ENCODE assay signal across 1 cellular context in genomic region chr7:107890493-107890961, GRCh38.
TF ChIP-seq lines count a peak whose summit lies in the region.

No MANE protein-coding gene starts in this region.

TF ChIP-seq in SK-N-SH, 30 proteins besides CTCF, POLR2A, EP300 and RAD21 (continued from another document):
- TF ChIP-seq IRF3 (IDR thresholded peaks at IDR 0.05; ENCODE audit: low read depth, low read length) = no peak
- TF ChIP-seq RXRA (IDR thresholded peaks at IDR 0.05; ENCODE audit: borderline replicate concordance, low read depth) = no peak
